ENCODE assay signal across 33 cellular contexts in genomic region chr2:127283275-127283674, GRCh38.
"Had no signal": no experiment of that assay in that cellular context is flagged by ENCODE, and none has a peak within 500 bp of the region (broad histone marks: within the 10 kb centered on the region; RNA-seq: fewer than 3 reads in every experiment).

No MANE protein-coding gene starts in this region.

- H3K27me3 ChIP-seq: MG63 had no signal

- H3K4me3 ChIP-seq: MG63, PC-9 had no signal

- H3K9me3 ChIP-seq: MG63 had no signal

- H3K27ac ChIP-seq: PC-9 had no signal

- H2AFZ ChIP-seq: PC-9 had no signal

- H3K27ac Mint-ChIP-seq: activated B cell treated with CpG ODN at 0.5 μM for 24 hours; activated CD4-positive, alpha-beta memory T cell treated with anti-CD3 and anti-CD28 coated beads for 36 hours; activated naive CD4-positive, alpha-beta T cell treated with anti-CD3 and anti-CD28 coated beads, Interleukin-2, amount 10 ng/mL, durations not matched to agents 7 days and 5 days; activated naive CD8-positive, alpha-beta T cell; brain; T-helper 1 cell treated with Interleukin-12 subunit alpha and Interleukin-12 subunit beta and Interleukin-4 antibody, amounts not matched to agents 30 μg/mL and 1 μg/mL, for 36 hours; T-helper 2 cell treated with Interferon-gamma antibody and Interleukin-4, amounts not matched to agents 5 μg/mL and 100 μg/mL, for 36 hours had no signal

- H3K4me3 Mint-ChIP-seq: activated B cell treated with CpG ODN at 0.5 μM for 24 hours; activated CD4-positive, alpha-beta memory T cell treated with anti-CD3 and anti-CD28 coated beads for 36 hours; activated naive CD4-positive, alpha-beta T cell treated with anti-CD3 and anti-CD28 coated beads, Interleukin-2, amount 10 ng/mL, durations not matched to agents 7 days and 5 days; activated naive CD8-positive, alpha-beta T cell; activated naive CD8-positive, alpha-beta T cell treated with anti-CD3 and anti-CD28 coated beads, Interleukin-2, amount 50 U/mL, for 24 hours; T-helper 1 cell treated with Interleukin-12 subunit alpha and Interleukin-12 subunit beta and Interleukin-4 antibody, amounts not matched to agents 30 μg/mL and 1 μg/mL, for 36 hours; T-helper 2 cell treated with Interferon-gamma antibody and Interleukin-4, amounts not matched to agents 5 μg/mL and 100 μg/mL, for 36 hours had no signal

- DNase-seq: activated B cell treated with CpG ODN at 0.5 μM for 24 hours; activated CD4-positive, alpha-beta memory T cell treated with anti-CD3 and anti-CD28 coated beads for 36 hours; activated CD4-positive, alpha-beta T cell treated with anti-CD3 and anti-CD28 coated beads for 4 hours; activated CD4-positive, alpha-beta T cell treated with anti-CD3 and anti-CD28 coated beads, Interleukin-2, amount 50 U/mL, for 1 hour; activated CD4-positive, CD25-positive, alpha-beta regulatory T cell treated with anti-CD3 and anti-CD28 coated beads, Interleukin-2, amount 50 U/mL, for 72 hours; activated CD8-positive, alpha-beta memory T cell treated with anti-CD3 and anti-CD28 coated beads, Interleukin-2, amount 50 U/mL, for 4 hours; activated effector memory CD4-positive, alpha-beta T cell treated with Interleukin-2 at 50 U/mL for 16 hours; activated naive CD4-positive, alpha-beta T cell treated with anti-CD3 and anti-CD28 coated beads, Interleukin-2, amount 10 ng/mL, durations not matched to agents 7 days and 5 days; activated naive CD8-positive, alpha-beta T cell treated with anti-CD3 and anti-CD28 coated beads, Interleukin-2, amount 50 U/mL, for 24 hours; activated T-cell treated with anti-CD3 and anti-CD28 coated beads for 4 hours; activated T-cell treated with anti-CD3 and anti-CD28 coated beads, Interleukin-2, amount 50 U/mL, for 48 hours; anterior cingulate cortex; caudate nucleus; cerebellar nuclear complex; Kasumi-1; MG63; NCI-H1048; NCI-H1105 treated with DMSO at 0.1 percent for 48 hours; NCI-H1436; NCI-H1694; NCI-H1930; NCI-H2081 treated with DMSO at 0.1 percent for 48 hours; NCI-H345; NCI-H510A; NCI-H526; NCI-H748 treated with DMSO at 0.1 percent for 48 hours; NK-92 treated with Interleukin-12 subunit alpha and Interleukin-12 subunit beta, amount 100 ng/mL, for 24 hours; PC-9; Right ventricle myocardium superior had no signal

- H3K9me3 Mint-ChIP-seq: activated B cell treated with CpG ODN at 0.5 μM for 24 hours; activated naive CD4-positive, alpha-beta T cell treated with anti-CD3 and anti-CD28 coated beads, Interleukin-2, amount 10 ng/mL, durations not matched to agents 7 days and 5 days; activated naive CD8-positive, alpha-beta T cell treated with anti-CD3 and anti-CD28 coated beads, Interleukin-2, amount 50 U/mL, for 24 hours had no signal

- H3K27me3 Mint-ChIP-seq: activated B cell treated with CpG ODN at 0.5 μM for 24 hours; activated CD4-positive, alpha-beta memory T cell treated with anti-CD3 and anti-CD28 coated beads for 36 hours; activated naive CD4-positive, alpha-beta T cell treated with anti-CD3 and anti-CD28 coated beads, Interleukin-2, amount 10 ng/mL, durations not matched to agents 7 days and 5 days; activated naive CD8-positive, alpha-beta T cell; activated naive CD8-positive, alpha-beta T cell treated with anti-CD3 and anti-CD28 coated beads, Interleukin-2, amount 50 U/mL, for 24 hours; brain had no signal

- H3K4me2 ChIP-seq: PC-9 had no signal

- ATAC-seq: activated naive CD8-positive, alpha-beta T cell treated with anti-CD3 and anti-CD28 coated beads, Interleukin-2, amount 50 U/mL, for 24 hours had no signal
